In the genomic region with DNA sequence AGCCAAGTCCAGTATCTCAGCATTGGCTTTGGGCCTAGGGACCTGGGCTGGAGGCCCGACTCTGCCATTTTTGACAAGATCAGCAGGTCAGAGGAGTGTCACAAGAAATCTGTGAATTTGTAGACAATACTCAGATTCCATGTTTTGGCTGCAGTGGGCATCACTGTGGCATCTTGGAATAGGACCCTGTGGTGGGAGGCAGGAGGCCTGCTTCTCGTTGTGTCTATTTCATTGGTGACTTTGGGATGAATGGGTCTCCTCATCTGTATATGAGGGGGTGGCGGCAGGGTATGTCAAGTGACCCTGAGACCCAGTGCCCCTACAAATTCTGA, we compare ENCODE assay signal across 2 cellular contexts.
TF ChIP-seq lines count a peak whose summit lies in the region.

No MANE protein-coding gene starts in this region.

TF ChIP-seq in SK-N-SH, 30 proteins besides CTCF, POLR2A, EP300 and RAD21 (continued from another document):
- TF ChIP-seq, protein P1, sequence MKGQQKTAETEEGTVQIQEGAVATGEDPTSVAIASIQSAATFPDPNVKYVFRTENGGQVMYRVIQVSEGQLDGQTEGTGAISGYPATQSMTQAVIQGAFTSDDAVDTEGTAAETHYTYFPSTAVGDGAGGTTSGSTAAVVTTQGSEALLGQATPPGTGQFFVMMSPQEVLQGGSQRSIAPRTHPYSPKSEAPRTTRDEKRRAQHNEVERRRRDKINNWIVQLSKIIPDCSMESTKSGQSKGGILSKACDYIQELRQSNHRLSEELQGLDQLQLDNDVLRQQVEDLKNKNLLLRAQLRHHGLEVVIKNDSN (IDR thresholded peaks at IDR 0.05; ENCODE audit: borderline replicate concordance, low read depth): no peak
- no peak for TF ChIP-seq RCOR1 (IDR thresholded peaks at IDR 0.05; ENCODE audit: low read length)
- TF ChIP-seq FOXM1 (IDR thresholded peaks at IDR 0.05; ENCODE audit: low read depth): no peak
- no peak for TF ChIP-seq SIN3A (IDR thresholded peaks at IDR 0.05; ENCODE audit: borderline replicate concordance, low read depth, low read length)
- TF ChIP-seq, protein P2, sequence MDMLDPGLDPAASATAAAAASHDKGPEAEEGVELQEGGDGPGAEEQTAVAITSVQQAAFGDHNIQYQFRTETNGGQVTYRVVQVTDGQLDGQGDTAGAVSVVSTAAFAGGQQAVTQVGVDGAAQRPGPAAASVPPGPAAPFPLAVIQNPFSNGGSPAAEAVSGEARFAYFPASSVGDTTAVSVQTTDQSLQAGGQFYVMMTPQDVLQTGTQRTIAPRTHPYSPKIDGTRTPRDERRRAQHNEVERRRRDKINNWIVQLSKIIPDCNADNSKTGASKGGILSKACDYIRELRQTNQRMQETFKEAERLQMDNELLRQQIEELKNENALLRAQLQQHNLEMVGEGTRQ (IDR thresholded peaks at IDR 0.05; ENCODE audit: borderline replicate concordance, low read depth, low read length): no peak
- TF ChIP-seq, protein P3, sequence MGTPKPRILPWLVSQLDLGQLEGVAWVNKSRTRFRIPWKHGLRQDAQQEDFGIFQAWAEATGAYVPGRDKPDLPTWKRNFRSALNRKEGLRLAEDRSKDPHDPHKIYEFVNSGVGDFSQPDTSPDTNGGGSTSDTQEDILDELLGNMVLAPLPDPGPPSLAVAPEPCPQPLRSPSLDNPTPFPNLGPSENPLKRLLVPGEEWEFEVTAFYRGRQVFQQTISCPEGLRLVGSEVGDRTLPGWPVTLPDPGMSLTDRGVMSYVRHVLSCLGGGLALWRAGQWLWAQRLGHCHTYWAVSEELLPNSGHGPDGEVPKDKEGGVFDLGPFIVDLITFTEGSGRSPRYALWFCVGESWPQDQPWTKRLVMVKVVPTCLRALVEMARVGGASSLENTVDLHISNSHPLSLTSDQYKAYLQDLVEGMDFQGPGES (IDR thresholded peaks at IDR 0.05; ENCODE audit: low read depth, low read length): no peak
- TF ChIP-seq EZH2phosphoT487 (IDR thresholded peaks at IDR 0.05; ENCODE audit: borderline replicate concordance, low read depth): no peak
- no peak for TF ChIP-seq GATA2 (CRISPR knock-in tag; IDR thresholded peaks at IDR 0.05)
- TF ChIP-seq NRF1 (IDR thresholded peaks at IDR 0.05; ENCODE audit: low read depth, low read length): no peak
- TF ChIP-seq GABPA (IDR thresholded peaks at IDR 0.05; ENCODE audit: low read depth): no peak
- no peak for TF ChIP-seq RFX5 (IDR thresholded peaks at IDR 0.05; ENCODE audit: low read length)
TF ChIP-seq in SK-N-SH: peak in this region for 0.

TF ChIP-seq in SK-N-SH treated with all-trans-retinoic acid at 6 μM for 48 hours, 23 proteins besides CTCF, POLR2A, EP300 and RAD21 (continued from another document):
- TF ChIP-seq, protein P4, sequence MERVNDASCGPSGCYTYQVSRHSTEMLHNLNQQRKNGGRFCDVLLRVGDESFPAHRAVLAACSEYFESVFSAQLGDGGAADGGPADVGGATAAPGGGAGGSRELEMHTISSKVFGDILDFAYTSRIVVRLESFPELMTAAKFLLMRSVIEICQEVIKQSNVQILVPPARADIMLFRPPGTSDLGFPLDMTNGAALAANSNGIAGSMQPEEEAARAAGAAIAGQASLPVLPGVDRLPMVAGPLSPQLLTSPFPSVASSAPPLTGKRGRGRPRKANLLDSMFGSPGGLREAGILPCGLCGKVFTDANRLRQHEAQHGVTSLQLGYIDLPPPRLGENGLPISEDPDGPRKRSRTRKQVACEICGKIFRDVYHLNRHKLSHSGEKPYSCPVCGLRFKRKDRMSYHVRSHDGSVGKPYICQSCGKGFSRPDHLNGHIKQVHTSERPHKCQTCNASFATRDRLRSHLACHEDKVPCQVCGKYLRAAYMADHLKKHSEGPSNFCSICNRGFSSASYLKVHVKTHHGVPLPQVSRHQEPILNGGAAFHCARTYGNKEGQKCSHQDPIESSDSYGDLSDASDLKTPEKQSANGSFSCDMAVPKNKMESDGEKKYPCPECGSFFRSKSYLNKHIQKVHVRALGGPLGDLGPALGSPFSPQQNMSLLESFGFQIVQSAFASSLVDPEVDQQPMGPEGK (CRISPR knock-in tag; IDR thresholded peaks at IDR 0.05; ENCODE audit: borderline replicate concordance): no peak
- TF ChIP-seq PPARA (CRISPR knock-in tag; IDR thresholded peaks at IDR 0.05; ENCODE audit: borderline replicate concordance): no peak
TF ChIP-seq in SK-N-SH treated with all-trans-retinoic acid at 6 μM for 48 hours: peak in this region for 0.
